Comparison of ENCODE assay signal across 9 cellular contexts in genomic region chrX:44871114-44871645, GRCh38. TPM values are rescaled to one million over a fixed set of nuclear protein-coding genes. Genes with fewer than 3 reads are reported as not detected.
DNase-seq lines count a peak whose midpoint lies in the region; ATAC-seq, FAIRE-seq and TF ChIP-seq lines count a peak whose summit lies in the region.
"Had no signal": no experiment of that assay in that cellular context is flagged by ENCODE, and none has a peak within 500 bp of the region (broad histone marks: within the 10 kb centered on the region; RNA-seq: fewer than 3 reads in every experiment).

No MANE protein-coding gene starts in this region.

- TF ChIP-seq CTCF in fibroblast of mammary gland (conservative IDR thresholded peaks at IDR 0.05; ENCODE audit: control insufficient read depth, insufficient read depth, low read depth, low read length) (no peak), prostate gland (IDR thresholded peaks at IDR 0.05) (no peak)

- peak overlapping the region; percentile 95 for H3K9ac ChIP-seq in SK-N-MC (ENCODE audit: insufficient read length)

- TF ChIP-seq POLR2A in GM12892 (IDR thresholded peaks at IDR 0.05; ENCODE audit: low read depth, low read length), result no peak
- no peak for TF ChIP-seq POLR2A in prostate gland (IDR thresholded peaks at IDR 0.05)

- H3K36me3 ChIP-seq in SK-N-MC (ENCODE audit: insufficient read depth, low read length) (no peaks in the 10 kb centered on the region), prostate gland (no peaks in the 10 kb centered on the region)

- no peak for ATAC-seq in GM19467 (IDR thresholded peaks at IDR 0.05; ENCODE audit: unreplicated experiment)
- no peak for ATAC-seq in GM18867 (IDR thresholded peaks at IDR 0.05; ENCODE audit: unreplicated experiment)

- DNase-seq in GM12892 (ENCODE audit: insufficient read length) (no peak), SK-N-MC (ENCODE audit: low read depth, low spot score) (no peak), fibroblast of mammary gland (ENCODE audit: low read depth) (peak; percentile 46), prostate gland (ENCODE audit: low spot score) (no peak), amniotic stem cell (lab: John Stamatoyannopoulos, UW) (no peak), NCI-H2196 treated with DMSO at 0.1 percent for 48 hours (lab: John Stamatoyannopoulos, UW; ENCODE audit: unreplicated experiment) (no peak)

- H3K9me3 ChIP-seq in SK-N-MC (ENCODE audit: low read depth, low read length), result no peaks in the 10 kb centered on the region
- H3K9me3 ChIP-seq in prostate gland, result no peaks in the 10 kb centered on the region

- no peaks in the 10 kb centered on the region for H3K4me1 ChIP-seq in prostate gland (replicated peaks)

- peak overlapping the region; percentile 80 for H3K4me3 ChIP-seq in SK-N-MC
- H3K4me3 ChIP-seq in fibroblast of mammary gland (ENCODE audit: control insufficient read depth, low read depth, low read length), result peak overlapping the region; percentile 45
- no peak overlapping the region for H3K4me3 ChIP-seq in prostate gland

- H3K27ac ChIP-seq in SK-N-MC, result no peak overlapping the region; the same call in 1 of the 2 replicates
- peak overlapping the region; percentile 96 for H3K27ac ChIP-seq in prostate gland

- H3K27me3 ChIP-seq in prostate gland (replicated peaks; ENCODE audit: insufficient read depth), result no peaks in the 10 kb centered on the region

- WGBS in prostate gland, result 45% methylated on average over 11 of the region's 16 CpGs

- intact Hi-C loops in prostate gland (cut with DNase I), result loop anchor here (5.0 to 10.0 kb wide), 2 partner anchors 194 to 899 kb away; partner anchors contain the start of gene NDP

- FAIRE-seq in GM12892 (lab: Jason Lieb, UNC), result peak; percentile 78

RNA-seq across cellular contexts. Expression of gene KDM6A, which starts 1.8 kb away (rescaled TPM):
- polyA plus RNA-seq in GM12892 (2012; ENCODE audit: missing spikeins), result 20.0 TPM
- total RNA-seq in prostate gland, result 10 to 100 TPM; 30.1 to 45.1 TPM

RNA-seq across cellular contexts. Expression of gene DUSP21, which starts 27.4 kb away (rescaled TPM):
- polyA plus RNA-seq in GM12892 (2012; ENCODE audit: missing spikeins), result not detected
- 1 to 10 TPM in 1 of 2 donors, not detected in 1; 5.1 TPM for total RNA-seq in prostate gland
- polyA plus RNA-seq: adipose tissue had no signal

Comparison
In these comparisons a context has a peak if more than half of its experiments do, and no peak if none do; other contexts are left out.
1. H3K4me3 ChIP-seq: peak in SK-N-MC (single experiment) and fibroblast of mammary gland (single experiment); none in prostate gland (0 of 2).